ENCODE assay signal across 8 cellular contexts in genomic region chr7:150876817-150877526, GRCh38. TPM values are rescaled to one million over a fixed set of nuclear protein-coding genes. Genes with fewer than 3 reads are reported as not detected.
A peak's percentile ranks its signal among the peaks of the same experiment; 100 is the strongest.
DNase-seq lines count a peak whose midpoint lies in the region; ATAC-seq and TF ChIP-seq lines count a peak whose summit lies in the region.

No MANE protein-coding gene starts in this region.

- H3K9ac ChIP-seq in BLaER1 treated with 17β-estradiol and CSF1 and Interleukin-3, amounts not matched to agents 10 nM and 100 nM, result no peak overlapping the region; a peak in 1 of 22 replicates

- H3K27ac Mint-ChIP-seq in activated CD4-positive, alpha-beta memory T cell treated with anti-CD3 and anti-CD28 coated beads for 36 hours, result no peak overlapping the region
- H3K27ac Mint-ChIP-seq in endothelial cell (ENCODE audit: unreplicated experiment), result peak overlapping the region; percentile 93

- peaks cover 11% of the 10 kb centered on the region for H3K4me1 Mint-ChIP-seq in activated CD4-positive, alpha-beta memory T cell treated with anti-CD3 and anti-CD28 coated beads for 36 hours (ENCODE audit: low read depth)
- H3K4me1 Mint-ChIP-seq in endothelial cell (ENCODE audit: unreplicated experiment), result peaks cover 23% of the 10 kb centered on the region

- DNase-seq in NCI-H446 treated with DMSO at 0.1 percent for 48 hours (lab: John Stamatoyannopoulos, UW) (peak; percentile 34), endothelial cell (ENCODE audit: low spot score) (peak; percentile 73), midbrain (lab: John Stamatoyannopoulos, UW) (peak; percentile 65), suprapubic skin (ENCODE audit: low spot score in 2 of 2) (peak in 1 of 2 donors; percentile 80)
- peak; percentile 66 for DNase-seq in activated CD4-positive, alpha-beta memory T cell treated with anti-CD3 and anti-CD28 coated beads for 36 hours

- peak overlapping the region in 3 of 11 experiments; percentile 22 to 70 (median 57); a peak in 4 of 22 replicates for H3K27ac ChIP-seq in BLaER1 treated with 17β-estradiol and CSF1 and Interleukin-3, amounts not matched to agents 10 nM and 100 nM
- H3K27ac ChIP-seq in HEK293 (ENCODE audit: extremely low read depth, low read depth, low read length) (no peak overlapping the region), suprapubic skin (peak overlapping the region; percentile 26)

- no peaks in the 10 kb centered on the region for H4K20me1 ChIP-seq in BLaER1 treated with 17β-estradiol and CSF1 and Interleukin-3, amounts not matched to agents 10 nM and 100 nM

- peak overlapping the region in 6 of 11 experiments; percentile 0 to 57 (median 13); a peak in 3 of 22 replicates for H3K4me2 ChIP-seq in BLaER1 treated with 17β-estradiol and CSF1 and Interleukin-3, amounts not matched to agents 10 nM and 100 nM

- TF ChIP-seq EP300 in suprapubic skin (IDR thresholded peaks at IDR 0.05), result no peak

- no peaks in the 10 kb centered on the region for H3K27me3 ChIP-seq in BLaER1 treated with 17β-estradiol and CSF1 and Interleukin-3, amounts not matched to agents 10 nM and 100 nM
- H3K27me3 ChIP-seq in suprapubic skin, result no peaks in the 10 kb centered on the region

- CTCF ChIA-PET in HEK293 (lab: Yijun Ruan, JAX), result interaction anchor here (0.5 to 6.0 kb wide), 30 partner anchors 9 to 428 kb away, joined by 3 to 77 read pairs (median 4); no protein-coding TSS in a partner anchor
- CTCF ChIA-PET in activated CD4-positive, alpha-beta memory T cell treated with anti-CD3 and anti-CD28 coated beads for 36 hours (lab: Charles Lee), result interaction anchor here (0.6 to 7.4 kb wide), 26 partner anchors 9 to 307 kb away, joined by 3 to 58 read pairs (median 4); partner anchors contain the start of gene NOS3

- peaks cover 27% of the 10 kb centered on the region for H3K9me3 Mint-ChIP-seq in activated CD4-positive, alpha-beta memory T cell treated with anti-CD3 and anti-CD28 coated beads for 36 hours
- peaks cover 5% of the 10 kb centered on the region for H3K9me3 Mint-ChIP-seq in endothelial cell (ENCODE audit: unreplicated experiment)

- H3K4me3 Mint-ChIP-seq in activated CD4-positive, alpha-beta memory T cell treated with anti-CD3 and anti-CD28 coated beads for 36 hours, result no peak overlapping the region
- peak overlapping the region; percentile 73 for H3K4me3 Mint-ChIP-seq in endothelial cell (ENCODE audit: unreplicated experiment)

- H3K36me3 ChIP-seq in BLaER1 treated with 17β-estradiol and CSF1 and Interleukin-3, amounts not matched to agents 10 nM and 100 nM, result no peaks in the 10 kb centered on the region
- H3K36me3 ChIP-seq in HEK293 (ENCODE audit: control insufficient read depth in 2 of 2, insufficient read depth in 1 of 2, low read length in 2 of 2) (no peaks in the 10 kb centered on the region), suprapubic skin (no peaks in the 10 kb centered on the region)

- no peak for TF ChIP-seq POLR2A in suprapubic skin (IDR thresholded peaks at IDR 0.05)

- peak; percentile 56; the same call in 1 of the 2 replicates for TF ChIP-seq CTCF in HEK293 (tag by site-specific recombination; IDR thresholded peaks at IDR 0.05)
- TF ChIP-seq CTCF in endothelial cell (IDR thresholded peaks at IDR 0.05; ENCODE audit: unreplicated experiment), result peak; percentile 59
- TF ChIP-seq CTCF in suprapubic skin (IDR thresholded peaks at IDR 0.05), result peak; percentile 50 to 52

- peaks cover 20 to 26% (median 23%) of the 10 kb centered on the region in 11 experiments for H3K9me3 ChIP-seq in BLaER1 treated with 17β-estradiol and CSF1 and Interleukin-3, amounts not matched to agents 10 nM and 100 nM (replicated peaks in 1 of 11)
- H3K9me3 ChIP-seq in HEK293 (ENCODE audit: control insufficient read depth, insufficient read depth, low read depth, low read length) (no peaks in the 10 kb centered on the region), suprapubic skin (peaks cover 16% of the 10 kb centered on the region)

- H3K36me3 Mint-ChIP-seq in activated CD4-positive, alpha-beta memory T cell treated with anti-CD3 and anti-CD28 coated beads for 36 hours, result peaks cover 8% of the 10 kb centered on the region
- no peaks in the 10 kb centered on the region for H3K36me3 Mint-ChIP-seq in endothelial cell (ENCODE audit: low read depth, unreplicated experiment)

- 4% methylated on average over 19 of the region's 19 CpGs for WGBS in suprapubic skin

- POLR2A ChIA-PET in HEK293 (lab: Yijun Ruan, JAX), result no interaction called here
- POLR2A ChIA-PET in activated CD4-positive, alpha-beta memory T cell treated with anti-CD3 and anti-CD28 coated beads for 36 hours (lab: Charles Lee), result no interaction called here

- H3K4me3 ChIP-seq in BLaER1 treated with 17β-estradiol and CSF1 and Interleukin-3, amounts not matched to agents 10 nM and 100 nM, result no peak overlapping the region
- H3K4me3 ChIP-seq in HEK293 (ENCODE audit: low read depth, low read length), result peak overlapping the region; percentile 27
- no peak overlapping the region for H3K4me3 ChIP-seq in suprapubic skin

- H3K27me3 Mint-ChIP-seq in activated CD4-positive, alpha-beta memory T cell treated with anti-CD3 and anti-CD28 coated beads for 36 hours, result no peaks in the 10 kb centered on the region
- H3K27me3 Mint-ChIP-seq in endothelial cell (ENCODE audit: unreplicated experiment), result peaks cover 1% of the 10 kb centered on the region

- intact Hi-C loops in activated CD4-positive, alpha-beta memory T cell treated with anti-CD3 and anti-CD28 coated beads for 36 hours (cut with micrococcal nuclease), result loop anchor here (10.0 kb wide), 2 partner anchors 48 to 102 kb away; no protein-coding TSS in a partner anchor

- no peak for ATAC-seq in HG03196 (IDR thresholded peaks at IDR 0.05; ENCODE audit: unreplicated experiment)

- peaks cover 4 to 25% (median 11%) of the 10 kb centered on the region in 10 experiments; a peak in 16 of 20 replicates for H3K4me1 ChIP-seq in BLaER1 treated with 17β-estradiol and CSF1 and Interleukin-3, amounts not matched to agents 10 nM and 100 nM
- no peaks in the 10 kb centered on the region for H3K4me1 ChIP-seq in HEK293 (ENCODE audit: control insufficient read depth, insufficient read depth, low read length)
- H3K4me1 ChIP-seq in suprapubic skin, result peaks cover 16% of the 10 kb centered on the region

TF ChIP-seq in HEK293, 187 proteins besides CTCF, POLR2A, EP300 and RAD21 (continues in another document):
- 0 out of 2 replicates have a peak, but pooled peaks have one; percentile 30 for TF ChIP-seq ZBTB48 (tag by site-specific recombination; IDR thresholded peaks at IDR 0.05)
- TF ChIP-seq ZNF654 (tag by site-specific recombination; IDR thresholded peaks at IDR 0.05; ENCODE audit: low read depth), result peak; percentile 54
- peak; percentile 58; the same call in 1 of the 2 replicates for TF ChIP-seq TRIM28 (IDR thresholded peaks at IDR 0.05; ENCODE audit: borderline replicate concordance, low read length)
- TF ChIP-seq ZNF248 (tag by site-specific recombination; IDR thresholded peaks at IDR 0.05), result no peak
- 0 out of 2 replicates have a peak, but pooled peaks have one; percentile 24 for TF ChIP-seq ZNF692 (tag by site-specific recombination; IDR thresholded peaks at IDR 0.05)
- TF ChIP-seq ZXDB (tag by site-specific recombination; IDR thresholded peaks at IDR 0.05), result peak; percentile 37; the same call in 1 of the 2 replicates
- TF ChIP-seq ZNF335 (tag by site-specific recombination; conservative IDR thresholded peaks at IDR 0.05), result peak; percentile 72
- peak; percentile 83 for TF ChIP-seq SCRT2 (tag by site-specific recombination; IDR thresholded peaks at IDR 0.05)
- TF ChIP-seq, protein P1, sequence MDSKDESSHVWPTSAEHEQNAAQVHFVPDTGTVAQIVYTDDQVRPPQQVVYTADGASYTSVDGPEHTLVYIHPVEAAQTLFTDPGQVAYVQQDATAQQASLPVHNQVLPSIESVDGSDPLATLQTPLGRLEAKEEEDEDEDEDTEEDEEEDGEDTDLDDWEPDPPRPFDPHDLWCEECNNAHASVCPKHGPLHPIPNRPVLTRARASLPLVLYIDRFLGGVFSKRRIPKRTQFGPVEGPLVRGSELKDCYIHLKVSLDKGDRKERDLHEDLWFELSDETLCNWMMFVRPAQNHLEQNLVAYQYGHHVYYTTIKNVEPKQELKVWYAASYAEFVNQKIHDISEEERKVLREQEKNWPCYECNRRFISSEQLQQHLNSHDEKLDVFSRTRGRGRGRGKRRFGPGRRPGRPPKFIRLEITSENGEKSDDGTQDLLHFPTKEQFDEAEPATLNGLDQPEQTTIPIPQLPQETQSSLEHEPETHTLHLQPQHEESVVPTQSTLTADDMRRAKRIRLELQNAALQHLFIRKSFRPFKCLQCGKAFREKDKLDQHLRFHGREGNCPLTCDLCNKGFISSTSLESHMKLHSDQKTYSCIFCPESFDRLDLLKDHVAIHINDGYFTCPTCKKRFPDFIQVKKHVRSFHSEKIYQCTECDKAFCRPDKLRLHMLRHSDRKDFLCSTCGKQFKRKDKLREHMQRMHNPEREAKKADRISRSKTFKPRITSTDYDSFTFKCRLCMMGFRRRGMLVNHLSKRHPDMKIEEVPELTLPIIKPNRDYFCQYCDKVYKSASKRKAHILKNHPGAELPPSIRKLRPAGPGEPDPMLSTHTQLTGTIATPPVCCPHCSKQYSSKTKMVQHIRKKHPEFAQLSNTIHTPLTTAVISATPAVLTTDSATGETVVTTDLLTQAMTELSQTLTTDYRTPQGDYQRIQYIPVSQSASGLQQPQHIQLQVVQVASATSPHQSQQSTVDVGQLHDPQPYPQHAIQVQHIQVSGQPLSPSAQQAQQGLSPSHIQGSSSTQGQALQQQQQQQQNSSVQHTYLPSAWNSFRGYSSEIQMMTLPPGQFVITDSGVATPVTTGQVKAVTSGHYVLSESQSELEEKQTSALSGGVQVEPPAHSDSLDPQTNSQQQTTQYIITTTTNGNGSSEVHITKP (tag by site-specific recombination; IDR thresholded peaks at IDR 0.05), result peak; percentile 64; the same call in 1 of the 2 replicates

RNA-seq across cellular contexts. Expression of gene AOC1, which starts 24.7 kb away (rescaled TPM):
- not detected for total RNA-seq in activated CD4-positive, alpha-beta memory T cell treated with anti-CD3 and anti-CD28 coated beads for 36 hours
- total RNA-seq in endothelial cell (ENCODE audit: unreplicated experiment) (0.41 TPM), suprapubic skin (1 to 10 TPM; 1.9 to 5.5 (median 2.3) TPM)
